In the genomic region with DNA sequence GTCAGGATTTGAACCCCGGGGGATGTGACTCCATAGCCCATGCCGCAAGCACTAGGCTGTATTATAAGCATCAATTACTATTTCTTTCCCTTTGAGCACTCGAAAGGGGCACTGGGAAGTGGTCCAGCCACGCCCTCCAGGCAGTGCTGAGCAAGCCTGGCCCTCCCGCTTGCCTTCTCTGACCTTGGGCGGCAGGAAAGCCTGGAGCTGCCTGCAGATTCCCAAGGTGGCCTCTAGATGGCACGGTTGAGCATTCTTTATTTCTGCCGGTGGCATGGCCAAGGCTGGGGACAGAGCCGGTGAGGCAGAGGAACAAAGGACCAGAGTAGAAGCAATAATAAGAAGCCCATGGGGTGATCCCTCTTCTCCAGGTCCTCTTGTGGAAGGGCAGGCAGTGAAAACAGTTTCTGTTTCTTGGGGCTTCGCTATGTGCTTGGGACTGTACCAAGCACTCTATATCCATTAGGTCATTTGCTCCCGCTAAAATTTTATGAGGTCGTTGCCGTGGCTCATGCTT, we compare ENCODE assay signal across 8 cellular contexts. TPM values are rescaled to one million over a fixed set of nuclear protein-coding genes. Genes with fewer than 3 reads are reported as not detected.
A peak's percentile ranks its signal among the peaks of the same experiment; 100 is the strongest.
DNase-seq lines count a peak whose midpoint lies in the region; ATAC-seq lines count a peak whose summit lies in the region.

No MANE protein-coding gene starts in this region.

- DNase-seq in EH (ENCODE audit: low read depth) (peak; percentile 48), NCI-H748 treated with DMSO at 0.1 percent for 48 hours (lab: John Stamatoyannopoulos, UW) (peak; percentile 71), myocyte (ENCODE audit: low read depth) (peak; percentile 61), GOT3 (lab: John Stamatoyannopoulos, UW) (no peak)
- DNase-seq in activated CD4-positive, alpha-beta T cell treated with anti-CD3 and anti-CD28 coated beads, Interleukin-2, amount 50 U/mL, for 48 hours = peak; percentile 62 to 74
- peak in 2 of 3 donors; percentile 18 to 30 for DNase-seq in effector memory CD4-positive, alpha-beta T cell
- peak; percentile 74 for DNase-seq in stimulated activated naive CD8-positive, alpha-beta T cell treated with anti-CD3 and anti-CD28 coated beads, Interleukin-15, Interleukin-2, amounts not matched to agents 100 U/mL and 50 U/mL, for 24 hours

- H3K27ac ChIP-seq in effector memory CD4-positive, alpha-beta T cell (ENCODE audit: insufficient read depth, low read length, poor library complexity, severe bottlenecking) = no peak overlapping the region

- H3K9me3 ChIP-seq in effector memory CD4-positive, alpha-beta T cell (ENCODE audit: control insufficient read depth, low read length) = no peaks in the 10 kb centered on the region

- H3K4me1 ChIP-seq in effector memory CD4-positive, alpha-beta T cell (ENCODE audit: control insufficient read depth, insufficient read depth, low read length, poor library complexity, severe bottlenecking) = no peaks in the 10 kb centered on the region

- H3K27me3 ChIP-seq in effector memory CD4-positive, alpha-beta T cell (replicated peaks; ENCODE audit: control insufficient read depth, insufficient read depth, low read length, poor library complexity, severe bottlenecking) = no peaks in the 10 kb centered on the region

- H3K36me3 ChIP-seq in effector memory CD4-positive, alpha-beta T cell (ENCODE audit: control insufficient read depth, insufficient read depth, low read length) = no peaks in the 10 kb centered on the region

- H3K4me3 ChIP-seq in effector memory CD4-positive, alpha-beta T cell (ENCODE audit: insufficient read depth, low read depth, low read length, poor library complexity, severe bottlenecking) = no peak overlapping the region

- peak; percentile 43 for ATAC-seq in HG03520 (IDR thresholded peaks at IDR 0.05; ENCODE audit: unreplicated experiment)
- peak; percentile 91 for ATAC-seq in stimulated activated naive CD8-positive, alpha-beta T cell treated with anti-CD3 and anti-CD28 coated beads, Interleukin-15, Interleukin-2, amounts not matched to agents 100 U/mL and 50 U/mL, for 24 hours

RNA-seq across cellular contexts. Expression of a gene that starts 32.0 kb away (rescaled TPM):
- not detected in 2 replicates for total RNA-seq in myocyte
- polyA plus RNA-seq in myocyte (2012) = not detected

RNA-seq across cellular contexts. Expression of a gene that starts 52.6 kb away (rescaled TPM):
- not detected in 2 replicates for total RNA-seq in myocyte
- not detected for polyA plus RNA-seq in myocyte (2012)
